ENCODE assay signal across 1 cellular context in the genomic region with DNA sequence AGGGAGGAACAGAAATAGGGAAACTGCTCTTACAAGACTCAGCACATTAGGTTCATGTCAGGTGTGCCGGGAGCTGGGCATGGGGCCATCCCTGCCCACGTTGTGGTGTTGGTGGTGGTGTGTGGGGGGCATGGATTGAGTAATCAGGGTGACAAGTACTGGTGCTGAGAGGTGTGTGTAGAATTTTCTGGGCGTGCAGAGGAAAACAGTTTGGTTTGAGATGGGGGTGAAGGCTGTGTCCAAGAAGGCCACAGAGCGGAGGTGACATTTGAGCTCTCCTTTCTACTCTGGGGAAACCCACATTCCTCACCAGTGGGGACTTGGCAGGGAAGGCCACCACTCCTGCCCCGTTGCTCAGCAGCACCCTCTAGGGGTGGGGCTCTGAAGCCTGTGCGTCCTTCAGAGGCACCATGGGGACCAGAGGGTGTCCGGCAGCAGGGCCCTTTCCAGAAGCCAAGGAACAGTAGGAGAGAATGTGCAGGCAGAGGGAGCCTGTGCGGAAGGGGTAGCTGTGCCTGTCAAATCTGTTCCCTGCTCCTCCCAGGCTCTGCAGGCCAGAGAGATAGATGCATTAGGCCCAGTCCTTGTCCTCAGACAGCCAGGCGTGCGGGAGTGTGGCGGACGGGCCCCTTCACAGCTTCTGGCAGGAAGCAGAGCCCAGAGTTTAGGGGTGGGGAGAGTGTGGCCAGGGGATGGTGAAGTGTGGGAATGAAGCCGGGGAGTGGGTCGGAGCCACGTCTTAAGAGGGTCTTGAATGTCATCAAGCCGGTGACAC.
A peak's percentile ranks its signal among the peaks of the same experiment; 100 is the strongest.
TF ChIP-seq lines count a peak whose summit lies in the region.

No MANE protein-coding gene starts in this region.

TF ChIP-seq in K562, 482 proteins besides CTCF, POLR2A, EP300 and RAD21 (continued from another document and continues in another):
- TF ChIP-seq BCLAF1 (IDR thresholded peaks at IDR 0.05; ENCODE audit: borderline replicate concordance in 1 of 2, control insufficient read depth in 1 of 2, low read depth in 2 of 2, low read length in 1 of 2) (no peak), TAF15 (IDR thresholded peaks at IDR 0.05; ENCODE audit: low read depth, low read length) (no peak), TBL1XR1 (IDR thresholded peaks at IDR 0.05; ENCODE audit: low read length in 2 of 2) (peak in 1 of 2 experiments; percentile 79; a peak in 1 of 4 replicates), CEBPB (tag; IDR thresholded peaks at IDR 0.05) (peak; percentile 30; the same call in 1 of the 2 replicates), FOXA1 (IDR thresholded peaks at IDR 0.05; ENCODE audit: borderline replicate concordance) (no peak), EP400 (IDR thresholded peaks at IDR 0.05) (no peak), MYNN (IDR thresholded peaks at IDR 0.05) (no peak), MYNN (CRISPR knock-in tag; IDR thresholded peaks at IDR 0.05) (no peak), TAF7 (tag; IDR thresholded peaks at IDR 0.05) (no peak), STAG1 (CRISPR knock-in tag; IDR thresholded peaks at IDR 0.05; ENCODE audit: borderline replicate concordance) (no peak), MEF2D (tag; conservative IDR thresholded peaks at IDR 0.05; ENCODE audit: low read depth) (no peak), ZNF184 (CRISPR knock-in tag; IDR thresholded peaks at IDR 0.05) (no peak), BRD4 (IDR thresholded peaks at IDR 0.05) (no peak), THRA (IDR thresholded peaks at IDR 0.05) (no peak), ZNF584 (CRISPR knock-in tag; IDR thresholded peaks at IDR 0.05; ENCODE audit: low read depth) (no peak), TARDBP (IDR thresholded peaks at IDR 0.05) (no peak), HNRNPL (IDR thresholded peaks at IDR 0.05; ENCODE audit: low read depth, low read length) (no peak), TEAD2 (tag; IDR thresholded peaks at IDR 0.05) (no peak), AFF4 (CRISPR knock-in tag; IDR thresholded peaks at IDR 0.05) (0 out of 2 replicates have a peak, but pooled peaks have one; percentile 34), ARID3A (IDR thresholded peaks at IDR 0.05; ENCODE audit: borderline replicate concordance, low read depth, low read length) (no peak), PPARD (CRISPR knock-in tag; IDR thresholded peaks at IDR 0.05) (no peak), BCOR (IDR thresholded peaks at IDR 0.05) (0 out of 2 replicates have a peak, but pooled peaks have one; percentile 16), HMG20B (CRISPR knock-in tag; IDR thresholded peaks at IDR 0.05) (no peak), KDM1A (IDR thresholded peaks at IDR 0.05) (no peak), EHMT2 (IDR thresholded peaks at IDR 0.05) (no peak), ZNF217 (CRISPR knock-in tag; IDR thresholded peaks at IDR 0.05) (no peak), NUFIP1 (IDR thresholded peaks at IDR 0.05; ENCODE audit: partially characterized antibody) (no peak), RHOXF2B (CRISPR knock-in tag; conservative IDR thresholded peaks at IDR 0.05) (no peak), WHSC1 (IDR thresholded peaks at IDR 0.05; ENCODE audit: low read length) (no peak), EGR1 (conservative IDR thresholded peaks at IDR 0.05) (no peak), HEY1 (CRISPR knock-in tag; IDR thresholded peaks at IDR 0.05; ENCODE audit: borderline replicate concordance) (no peak), RAD51 (IDR thresholded peaks at IDR 0.05; ENCODE audit: borderline replicate concordance, low read depth) (no peak), PRMT5 (CRISPR knock-in tag; IDR thresholded peaks at IDR 0.05) (no peak), HNRNPLL (IDR thresholded peaks at IDR 0.05; ENCODE audit: low read depth, low read length, poor library complexity, severe bottlenecking) (no peak), HDAC2 (IDR thresholded peaks at IDR 0.05) (peak; percentile 60; the same call in 1 of the 2 replicates), MCM3 (IDR thresholded peaks at IDR 0.05) (no peak), CXXC5 (CRISPR knock-in tag; IDR thresholded peaks at IDR 0.05) (peak; percentile 68), KLF10 (CRISPR knock-in tag; IDR thresholded peaks at IDR 0.05) (no peak)
- TF ChIP-seq, protein P1, sequence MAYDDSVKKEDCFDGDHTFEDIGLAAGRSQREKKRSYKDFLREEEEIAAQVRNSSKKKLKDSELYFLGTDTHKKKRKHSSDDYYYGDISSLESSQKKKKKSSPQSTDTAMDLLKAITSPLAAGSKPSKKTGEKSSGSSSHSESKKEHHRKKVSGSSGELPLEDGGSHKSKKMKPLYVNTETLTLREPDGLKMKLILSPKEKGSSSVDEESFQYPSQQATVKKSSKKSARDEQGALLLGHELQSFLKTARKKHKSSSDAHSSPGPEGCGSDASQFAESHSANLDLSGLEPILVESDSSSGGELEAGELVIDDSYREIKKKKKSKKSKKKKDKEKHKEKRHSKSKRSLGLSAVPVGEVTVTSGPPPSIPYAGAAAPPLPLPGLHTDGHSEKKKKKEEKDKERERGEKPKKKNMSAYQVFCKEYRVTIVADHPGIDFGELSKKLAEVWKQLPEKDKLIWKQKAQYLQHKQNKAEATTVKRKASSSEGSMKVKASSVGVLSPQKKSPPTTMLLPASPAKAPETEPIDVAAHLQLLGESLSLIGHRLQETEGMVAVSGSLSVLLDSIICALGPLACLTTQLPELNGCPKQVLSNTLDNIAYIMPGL (CRISPR knock-in tag; IDR thresholded peaks at IDR 0.05), result peak; percentile 70; the same call in 1 of the 2 replicates
- TF ChIP-seq, protein P2, sequence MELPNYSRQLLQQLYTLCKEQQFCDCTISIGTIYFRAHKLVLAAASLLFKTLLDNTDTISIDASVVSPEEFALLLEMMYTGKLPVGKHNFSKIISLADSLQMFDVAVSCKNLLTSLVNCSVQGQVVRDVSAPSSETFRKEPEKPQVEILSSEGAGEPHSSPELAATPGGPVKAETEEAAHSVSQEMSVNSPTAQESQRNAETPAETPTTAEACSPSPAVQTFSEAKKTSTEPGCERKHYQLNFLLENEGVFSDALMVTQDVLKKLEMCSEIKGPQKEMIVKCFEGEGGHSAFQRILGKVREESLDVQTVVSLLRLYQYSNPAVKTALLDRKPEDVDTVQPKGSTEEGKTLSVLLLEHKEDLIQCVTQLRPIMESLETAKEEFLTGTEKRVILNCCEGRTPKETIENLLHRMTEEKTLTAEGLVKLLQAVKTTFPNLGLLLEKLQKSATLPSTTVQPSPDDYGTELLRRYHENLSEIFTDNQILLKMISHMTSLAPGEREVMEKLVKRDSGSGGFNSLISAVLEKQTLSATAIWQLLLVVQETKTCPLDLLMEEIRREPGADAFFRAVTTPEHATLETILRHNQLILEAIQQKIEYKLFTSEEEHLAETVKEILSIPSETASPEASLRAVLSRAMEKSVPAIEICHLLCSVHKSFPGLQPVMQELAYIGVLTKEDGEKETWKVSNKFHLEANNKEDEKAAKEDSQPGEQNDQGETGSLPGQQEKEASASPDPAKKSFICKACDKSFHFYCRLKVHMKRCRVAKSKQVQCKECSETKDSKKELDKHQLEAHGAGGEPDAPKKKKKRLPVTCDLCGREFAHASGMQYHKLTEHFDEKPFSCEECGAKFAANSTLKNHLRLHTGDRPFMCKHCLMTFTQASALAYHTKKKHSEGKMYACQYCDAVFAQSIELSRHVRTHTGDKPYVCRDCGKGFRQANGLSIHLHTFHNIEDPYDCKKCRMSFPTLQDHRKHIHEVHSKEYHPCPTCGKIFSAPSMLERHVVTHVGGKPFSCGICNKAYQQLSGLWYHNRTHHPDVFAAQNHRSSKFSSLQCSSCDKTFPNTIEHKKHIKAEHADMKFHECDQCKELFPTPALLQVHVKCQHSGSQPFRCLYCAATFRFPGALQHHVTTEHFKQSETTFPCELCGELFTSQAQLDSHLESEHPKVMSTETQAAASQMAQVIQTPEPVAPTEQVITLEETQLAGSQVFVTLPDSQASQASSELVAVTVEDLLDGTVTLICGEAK (IDR thresholded peaks at IDR 0.05), result no peak
- TF ChIP-seq, protein P2 (CRISPR knock-in tag; IDR thresholded peaks at IDR 0.05), result no peak
